Comparison of ENCODE assay signal across 9 cellular contexts in genomic region chr21:42892582-42892930, GRCh38. TPM values are rescaled to one million over a fixed set of nuclear protein-coding genes. Genes with fewer than 3 reads are reported as not detected.
DNase-seq lines count a peak whose midpoint lies in the region; ATAC-seq and TF ChIP-seq lines count a peak whose summit lies in the region.
"Had no signal": no experiment of that assay in that cellular context is flagged by ENCODE, and none has a peak within 500 bp of the region (broad histone marks: within the 10 kb centered on the region; RNA-seq: fewer than 3 reads in every experiment).

No MANE protein-coding gene starts in this region.

- H3K36me3 Mint-ChIP-seq in effector memory CD8-positive, alpha-beta T cell (ENCODE audit: insufficient read depth) = peaks cover 33% of the 10 kb centered on the region
- H3K36me3 Mint-ChIP-seq in nephron (ENCODE audit: low read depth) = no peaks in the 10 kb centered on the region

- no peaks in the 10 kb centered on the region for H3K27me3 Mint-ChIP-seq in effector memory CD8-positive, alpha-beta T cell
- no peaks in the 10 kb centered on the region for H3K27me3 Mint-ChIP-seq in nephron (ENCODE audit: low read depth)

- peak overlapping the region; percentile 86 to 92 for H3K4me3 Mint-ChIP-seq in effector memory CD8-positive, alpha-beta T cell
- H3K4me3 Mint-ChIP-seq in nephron = peak overlapping the region; percentile 85 to 90 (median 88)

- no peaks in the 10 kb centered on the region for H3K9me3 Mint-ChIP-seq in effector memory CD8-positive, alpha-beta T cell
- H3K9me3 Mint-ChIP-seq in nephron = no peaks in the 10 kb centered on the region

- ATAC-seq in GM19455 (IDR thresholded peaks at IDR 0.05; ENCODE audit: unreplicated experiment) = peak; percentile 20
- ATAC-seq in effector memory CD8-positive, alpha-beta T cell (replicated peaks) = peak; percentile 11
- no peak for ATAC-seq in omental fat pad (ENCODE audit: low FRiP score)
- no peak for ATAC-seq in activated CD4-positive, CD25-positive, alpha-beta regulatory T cell treated with anti-CD3 and anti-CD28 coated beads, Interleukin-2, amount 50 U/mL, for 24 hours

- H3K27ac Mint-ChIP-seq in effector memory CD8-positive, alpha-beta T cell = peak overlapping the region; percentile 95 to 98
- peak overlapping the region; percentile 86 to 95 (median 92) for H3K27ac Mint-ChIP-seq in nephron

- TF ChIP-seq CTCF in nephron (IDR thresholded peaks at IDR 0.05; ENCODE audit: unreplicated experiment in 3 of 3) (no peak), omental fat pad (IDR thresholded peaks at IDR 0.05) (no peak)

- DNase-seq in NCI-H146 (lab: John Stamatoyannopoulos, UW) = peak; percentile 53
- DNase-seq in effector memory CD8-positive, alpha-beta T cell = no peak
- DNase-seq in mucosa of gallbladder (ENCODE audit: low spot score) = no peak
- no peak for DNase-seq in omental fat pad (ENCODE audit: low spot score)
- DNase-seq in AG20443 (ENCODE audit: low spot score) = no peak

- H3K4me1 Mint-ChIP-seq in effector memory CD8-positive, alpha-beta T cell (ENCODE audit: low read depth in 2 of 2) = peaks cover 5 to 8% of the 10 kb centered on the region in 2 donors
- peaks cover 6% of the 10 kb centered on the region for H3K4me1 Mint-ChIP-seq in nephron

RNA-seq across cellular contexts. Expression of gene NDUFV3, which starts 0.6 kb away (rescaled TPM):
- total RNA-seq in mucosa of gallbladder (37.5 TPM), omental fat pad (10 to 100 TPM; 45.4 to 79.0 (median 51.9) TPM)

RNA-seq across cellular contexts. Expression of gene WDR4, which starts 13.2 kb away (rescaled TPM):
- total RNA-seq in mucosa of gallbladder = 14.8 TPM
- total RNA-seq in omental fat pad = 10 to 100 TPM in 2 of 4 donors, 1 to 10 TPM in 2; 8.5 to 28.3 (median 13.6) TPM

RNA-seq across cellular contexts. Expression of gene ERVH48-1, which starts 32.9 kb away (rescaled TPM):
- total RNA-seq in mucosa of gallbladder (not detected), omental fat pad (not detected)
- total RNA-seq: activated CD8-positive, alpha-beta memory T cell treated with anti-CD3 and anti-CD28 coated beads for 36 hours had no signal

Comparison
In these comparisons a context has a peak if more than half of its experiments do, and no peak if none do; other contexts are left out.
1. ATAC-seq: peak in GM19455 (single experiment) and effector memory CD8-positive, alpha-beta T cell (single experiment); none in omental fat pad (single experiment) and activated CD4-positive, CD25-positive, alpha-beta regulatory T cell treated with anti-CD3 and anti-CD28 coated beads, Interleukin-2, amount 50 U/mL, for 24 hours (0 of 2).